1 cellular context compared by ENCODE assay signal in the genomic region with DNA sequence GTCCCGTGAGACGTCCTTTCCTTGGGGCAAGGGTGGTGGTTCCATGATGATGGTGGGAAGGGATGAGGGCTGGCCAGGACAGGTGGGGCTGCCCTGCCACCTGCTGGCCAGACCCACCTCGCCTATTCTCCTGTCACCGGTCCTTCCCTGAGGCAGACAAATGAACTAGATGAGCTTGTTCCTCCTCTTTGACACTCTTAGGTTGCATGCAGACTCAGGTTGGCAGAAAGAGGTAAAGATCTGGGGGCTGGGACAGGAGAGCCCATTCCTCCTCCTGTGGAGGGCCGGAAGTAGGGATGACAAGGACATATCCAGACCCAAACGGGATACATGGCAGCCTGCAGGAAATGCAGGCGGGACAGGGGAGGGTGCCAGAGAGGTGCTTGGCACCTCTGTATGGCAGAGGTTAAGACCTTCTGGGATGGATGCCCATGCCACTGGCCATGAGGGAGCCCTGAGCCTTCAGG.
TF ChIP-seq lines count a peak whose summit lies in the region.

No MANE protein-coding gene starts in this region.

TF ChIP-seq in K562, 482 proteins besides CTCF, POLR2A, EP300 and RAD21 (continued from another document):
- TF ChIP-seq RBM39 (optimal IDR thresholded peaks at IDR 0.05; ENCODE audit: low read depth, low read length), result no peak
- TF ChIP-seq MAFG (tag; conservative IDR thresholded peaks at IDR 0.05), result no peak
- TF ChIP-seq MEIS2 (IDR thresholded peaks at IDR 0.05; ENCODE audit: partially characterized antibody), result peak; percentile 24
- TF ChIP-seq, protein P1, sequence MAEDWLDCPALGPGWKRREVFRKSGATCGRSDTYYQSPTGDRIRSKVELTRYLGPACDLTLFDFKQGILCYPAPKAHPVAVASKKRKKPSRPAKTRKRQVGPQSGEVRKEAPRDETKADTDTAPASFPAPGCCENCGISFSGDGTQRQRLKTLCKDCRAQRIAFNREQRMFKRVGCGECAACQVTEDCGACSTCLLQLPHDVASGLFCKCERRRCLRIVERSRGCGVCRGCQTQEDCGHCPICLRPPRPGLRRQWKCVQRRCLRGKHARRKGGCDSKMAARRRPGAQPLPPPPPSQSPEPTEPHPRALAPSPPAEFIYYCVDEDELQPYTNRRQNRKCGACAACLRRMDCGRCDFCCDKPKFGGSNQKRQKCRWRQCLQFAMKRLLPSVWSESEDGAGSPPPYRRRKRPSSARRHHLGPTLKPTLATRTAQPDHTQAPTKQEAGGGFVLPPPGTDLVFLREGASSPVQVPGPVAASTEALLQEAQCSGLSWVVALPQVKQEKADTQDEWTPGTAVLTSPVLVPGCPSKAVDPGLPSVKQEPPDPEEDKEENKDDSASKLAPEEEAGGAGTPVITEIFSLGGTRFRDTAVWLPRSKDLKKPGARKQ (CRISPR knock-in tag; IDR thresholded peaks at IDR 0.05), result no peak
- TF ChIP-seq RCOR1 (IDR thresholded peaks at IDR 0.05; ENCODE audit: borderline replicate concordance in 1 of 2, low read depth in 2 of 2, low read length in 2 of 2), result peak in 1 of 2 experiments; percentile 54; a peak in 1 of 4 replicates
- TF ChIP-seq ZNF174 (CRISPR knock-in tag; IDR thresholded peaks at IDR 0.05), result no peak
- TF ChIP-seq, protein P2, sequence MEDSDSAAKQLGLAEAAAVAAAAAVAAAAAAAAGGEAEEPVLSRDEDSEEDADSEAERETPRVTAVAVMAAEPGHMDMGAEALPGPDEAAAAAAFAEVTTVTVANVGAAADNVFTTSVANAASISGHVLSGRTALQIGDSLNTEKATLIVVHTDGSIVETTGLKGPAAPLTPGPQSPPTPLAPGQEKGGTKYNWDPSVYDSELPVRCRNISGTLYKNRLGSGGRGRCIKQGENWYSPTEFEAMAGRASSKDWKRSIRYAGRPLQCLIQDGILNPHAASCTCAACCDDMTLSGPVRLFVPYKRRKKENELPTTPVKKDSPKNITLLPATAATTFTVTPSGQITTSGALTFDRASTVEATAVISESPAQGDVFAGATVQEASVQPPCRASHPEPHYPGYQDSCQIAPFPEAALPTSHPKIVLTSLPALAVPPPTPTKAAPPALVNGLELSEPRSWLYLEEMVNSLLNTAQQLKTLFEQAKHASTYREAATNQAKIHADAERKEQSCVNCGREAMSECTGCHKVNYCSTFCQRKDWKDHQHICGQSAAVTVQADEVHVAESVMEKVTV (CRISPR knock-in tag; IDR thresholded peaks at IDR 0.05), result peak; percentile 53
- peak; percentile 43; the same call in 1 of the 2 replicates for TF ChIP-seq ZNF263 (CRISPR knock-in tag; IDR thresholded peaks at IDR 0.05; ENCODE audit: borderline replicate concordance)
- TF ChIP-seq CEBPB (tag; IDR thresholded peaks at IDR 0.05), result no peak
- no peak for TF ChIP-seq ZNF830 (CRISPR knock-in tag; IDR thresholded peaks at IDR 0.05)
- TF ChIP-seq NCOA4 (IDR thresholded peaks at IDR 0.05; ENCODE audit: partially characterized antibody), result no peak
- TF ChIP-seq ESRRA (IDR thresholded peaks at IDR 0.05; ENCODE audit: borderline replicate concordance, low read depth), result no peak
- TF ChIP-seq, protein P3, sequence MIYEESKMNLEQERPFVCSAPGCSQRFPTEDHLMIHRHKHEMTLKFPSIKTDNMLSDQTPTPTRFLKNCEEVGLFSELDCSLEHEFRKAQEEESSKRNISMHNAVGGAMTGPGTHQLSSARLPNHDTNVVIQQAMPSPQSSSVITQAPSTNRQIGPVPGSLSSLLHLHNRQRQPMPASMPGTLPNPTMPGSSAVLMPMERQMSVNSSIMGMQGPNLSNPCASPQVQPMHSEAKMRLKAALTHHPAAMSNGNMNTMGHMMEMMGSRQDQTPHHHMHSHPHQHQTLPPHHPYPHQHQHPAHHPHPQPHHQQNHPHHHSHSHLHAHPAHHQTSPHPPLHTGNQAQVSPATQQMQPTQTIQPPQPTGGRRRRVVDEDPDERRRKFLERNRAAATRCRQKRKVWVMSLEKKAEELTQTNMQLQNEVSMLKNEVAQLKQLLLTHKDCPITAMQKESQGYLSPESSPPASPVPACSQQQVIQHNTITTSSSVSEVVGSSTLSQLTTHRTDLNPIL (CRISPR knock-in tag; IDR thresholded peaks at IDR 0.05), result no peak
- peak; percentile 63; the same call in 1 of the 2 replicates for TF ChIP-seq RB1 (IDR thresholded peaks at IDR 0.05; ENCODE audit: low read depth)
- no peak for TF ChIP-seq HEY1 (CRISPR knock-in tag; IDR thresholded peaks at IDR 0.05; ENCODE audit: borderline replicate concordance)
- TF ChIP-seq, protein P4, sequence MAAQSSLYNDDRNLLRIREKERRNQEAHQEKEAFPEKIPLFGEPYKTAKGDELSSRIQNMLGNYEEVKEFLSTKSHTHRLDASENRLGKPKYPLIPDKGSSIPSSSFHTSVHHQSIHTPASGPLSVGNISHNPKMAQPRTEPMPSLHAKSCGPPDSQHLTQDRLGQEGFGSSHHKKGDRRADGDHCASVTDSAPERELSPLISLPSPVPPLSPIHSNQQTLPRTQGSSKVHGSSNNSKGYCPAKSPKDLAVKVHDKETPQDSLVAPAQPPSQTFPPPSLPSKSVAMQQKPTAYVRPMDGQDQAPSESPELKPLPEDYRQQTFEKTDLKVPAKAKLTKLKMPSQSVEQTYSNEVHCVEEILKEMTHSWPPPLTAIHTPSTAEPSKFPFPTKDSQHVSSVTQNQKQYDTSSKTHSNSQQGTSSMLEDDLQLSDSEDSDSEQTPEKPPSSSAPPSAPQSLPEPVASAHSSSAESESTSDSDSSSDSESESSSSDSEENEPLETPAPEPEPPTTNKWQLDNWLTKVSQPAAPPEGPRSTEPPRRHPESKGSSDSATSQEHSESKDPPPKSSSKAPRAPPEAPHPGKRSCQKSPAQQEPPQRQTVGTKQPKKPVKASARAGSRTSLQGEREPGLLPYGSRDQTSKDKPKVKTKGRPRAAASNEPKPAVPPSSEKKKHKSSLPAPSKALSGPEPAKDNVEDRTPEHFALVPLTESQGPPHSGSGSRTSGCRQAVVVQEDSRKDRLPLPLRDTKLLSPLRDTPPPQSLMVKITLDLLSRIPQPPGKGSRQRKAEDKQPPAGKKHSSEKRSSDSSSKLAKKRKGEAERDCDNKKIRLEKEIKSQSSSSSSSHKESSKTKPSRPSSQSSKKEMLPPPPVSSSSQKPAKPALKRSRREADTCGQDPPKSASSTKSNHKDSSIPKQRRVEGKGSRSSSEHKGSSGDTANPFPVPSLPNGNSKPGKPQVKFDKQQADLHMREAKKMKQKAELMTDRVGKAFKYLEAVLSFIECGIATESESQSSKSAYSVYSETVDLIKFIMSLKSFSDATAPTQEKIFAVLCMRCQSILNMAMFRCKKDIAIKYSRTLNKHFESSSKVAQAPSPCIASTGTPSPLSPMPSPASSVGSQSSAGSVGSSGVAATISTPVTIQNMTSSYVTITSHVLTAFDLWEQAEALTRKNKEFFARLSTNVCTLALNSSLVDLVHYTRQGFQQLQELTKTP (IDR thresholded peaks at IDR 0.05; ENCODE audit: low read depth in 1 of 2, partially characterized antibody in 2 of 2), result no peak
- TF ChIP-seq NR2C2 (CRISPR knock-in tag; IDR thresholded peaks at IDR 0.05), result no peak
- TF ChIP-seq NR2C2 (tag; IDR thresholded peaks at IDR 0.05), result no peak
- no peak for TF ChIP-seq SIRT6 (IDR thresholded peaks at IDR 0.05; ENCODE audit: low read depth, low read length)
- TF ChIP-seq CC2D1A (IDR thresholded peaks at IDR 0.05), result peak; percentile 78
- no peak for TF ChIP-seq FOXJ3 (CRISPR knock-in tag; IDR thresholded peaks at IDR 0.05)
- TF ChIP-seq SMC3 (conservative IDR thresholded peaks at IDR 0.05; ENCODE audit: insufficient read depth, low read depth, low read length), result peak; percentile 97
- TF ChIP-seq ASH1L (IDR thresholded peaks at IDR 0.05; ENCODE audit: borderline replicate concordance, low read depth, partially characterized antibody), result no peak
- no peak for TF ChIP-seq ZNF165 (CRISPR knock-in tag; IDR thresholded peaks at IDR 0.05; ENCODE audit: borderline replicate concordance)
- TF ChIP-seq BRD9 (IDR thresholded peaks at IDR 0.05; ENCODE audit: low read depth, partially characterized antibody), result no peak
- TF ChIP-seq, protein P5, sequence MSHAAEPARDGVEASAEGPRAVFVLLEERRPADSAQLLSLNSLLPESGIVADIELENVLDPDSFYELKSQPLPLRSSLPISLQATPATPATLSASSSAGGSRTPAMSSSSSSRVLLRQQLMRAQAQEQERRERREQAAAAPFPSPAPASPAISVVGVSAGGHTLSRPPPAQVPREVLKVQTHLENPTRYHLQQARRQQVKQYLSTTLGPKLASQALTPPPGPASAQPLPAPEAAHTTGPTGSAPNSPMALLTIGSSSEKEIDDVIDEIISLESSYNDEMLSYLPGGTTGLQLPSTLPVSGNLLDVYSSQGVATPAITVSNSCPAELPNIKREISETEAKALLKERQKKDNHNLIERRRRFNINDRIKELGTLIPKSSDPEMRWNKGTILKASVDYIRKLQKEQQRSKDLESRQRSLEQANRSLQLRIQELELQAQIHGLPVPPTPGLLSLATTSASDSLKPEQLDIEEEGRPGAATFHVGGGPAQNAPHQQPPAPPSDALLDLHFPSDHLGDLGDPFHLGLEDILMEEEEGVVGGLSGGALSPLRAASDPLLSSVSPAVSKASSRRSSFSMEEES (CRISPR knock-in tag; IDR thresholded peaks at IDR 0.05), result no peak
- peak; percentile 51; the same call in 1 of the 2 replicates for TF ChIP-seq STAG1 (CRISPR knock-in tag; IDR thresholded peaks at IDR 0.05; ENCODE audit: borderline replicate concordance)
- no peak for TF ChIP-seq ZNF197 (CRISPR knock-in tag; IDR thresholded peaks at IDR 0.05; ENCODE audit: low read depth)
- TF ChIP-seq MEF2D (tag; conservative IDR thresholded peaks at IDR 0.05; ENCODE audit: low read depth), result no peak
- no peak for TF ChIP-seq STAT5B (CRISPR knock-in tag; IDR thresholded peaks at IDR 0.05)
- TF ChIP-seq, protein P6, sequence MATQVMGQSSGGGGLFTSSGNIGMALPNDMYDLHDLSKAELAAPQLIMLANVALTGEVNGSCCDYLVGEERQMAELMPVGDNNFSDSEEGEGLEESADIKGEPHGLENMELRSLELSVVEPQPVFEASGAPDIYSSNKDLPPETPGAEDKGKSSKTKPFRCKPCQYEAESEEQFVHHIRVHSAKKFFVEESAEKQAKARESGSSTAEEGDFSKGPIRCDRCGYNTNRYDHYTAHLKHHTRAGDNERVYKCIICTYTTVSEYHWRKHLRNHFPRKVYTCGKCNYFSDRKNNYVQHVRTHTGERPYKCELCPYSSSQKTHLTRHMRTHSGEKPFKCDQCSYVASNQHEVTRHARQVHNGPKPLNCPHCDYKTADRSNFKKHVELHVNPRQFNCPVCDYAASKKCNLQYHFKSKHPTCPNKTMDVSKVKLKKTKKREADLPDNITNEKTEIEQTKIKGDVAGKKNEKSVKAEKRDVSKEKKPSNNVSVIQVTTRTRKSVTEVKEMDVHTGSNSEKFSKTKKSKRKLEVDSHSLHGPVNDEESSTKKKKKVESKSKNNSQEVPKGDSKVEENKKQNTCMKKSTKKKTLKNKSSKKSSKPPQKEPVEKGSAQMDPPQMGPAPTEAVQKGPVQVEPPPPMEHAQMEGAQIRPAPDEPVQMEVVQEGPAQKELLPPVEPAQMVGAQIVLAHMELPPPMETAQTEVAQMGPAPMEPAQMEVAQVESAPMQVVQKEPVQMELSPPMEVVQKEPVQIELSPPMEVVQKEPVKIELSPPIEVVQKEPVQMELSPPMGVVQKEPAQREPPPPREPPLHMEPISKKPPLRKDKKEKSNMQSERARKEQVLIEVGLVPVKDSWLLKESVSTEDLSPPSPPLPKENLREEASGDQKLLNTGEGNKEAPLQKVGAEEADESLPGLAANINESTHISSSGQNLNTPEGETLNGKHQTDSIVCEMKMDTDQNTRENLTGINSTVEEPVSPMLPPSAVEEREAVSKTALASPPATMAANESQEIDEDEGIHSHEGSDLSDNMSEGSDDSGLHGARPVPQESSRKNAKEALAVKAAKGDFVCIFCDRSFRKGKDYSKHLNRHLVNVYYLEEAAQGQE (CRISPR knock-in tag; IDR thresholded peaks at IDR 0.05; ENCODE audit: low read depth), result no peak
- TF ChIP-seq PHB2 (IDR thresholded peaks at IDR 0.05; ENCODE audit: low read depth), result no peak
- TF ChIP-seq ZNF717 (CRISPR knock-in tag; IDR thresholded peaks at IDR 0.05), result no peak
- TF ChIP-seq NR3C1 (CRISPR knock-in tag; IDR thresholded peaks at IDR 0.05), result no peak
- TF ChIP-seq SIN3A (IDR thresholded peaks at IDR 0.05; ENCODE audit: borderline replicate concordance in 2 of 2, control insufficient read depth in 1 of 2, low read depth in 2 of 2, low read length in 2 of 2), result no peak
- no peak for TF ChIP-seq ZNF212 (CRISPR knock-in tag; IDR thresholded peaks at IDR 0.05)
TF ChIP-seq in K562: peak in this region for 9.
